27 cellular contexts compared by ENCODE assay signal in genomic region chr16:50956637-50957036, GRCh38.
"Had no signal": no experiment of that assay in that cellular context is flagged by ENCODE, and none has a peak within 500 bp of the region (broad histone marks: within the 10 kb centered on the region; RNA-seq: fewer than 3 reads in every experiment).

No MANE protein-coding gene starts in this region.

- H3K27me3 Mint-ChIP-seq: activated CD4-positive, alpha-beta T cell treated with anti-CD3 and anti-CD28 coated beads, Interleukin-2, amount 10 ng/mL, durations not matched to agents 7 days and 5 days had no signal

- H3K9me3 Mint-ChIP-seq: activated CD4-positive, alpha-beta memory T cell treated with anti-CD3 and anti-CD28 coated beads for 36 hours; activated CD4-positive, alpha-beta T cell treated with anti-CD3 and anti-CD28 coated beads, Interleukin-2, amount 10 ng/mL, durations not matched to agents 7 days and 5 days; activated naive CD4-positive, alpha-beta T cell treated with anti-CD3 and anti-CD28 coated beads for 36 hours; activated naive CD4-positive, alpha-beta T cell treated with anti-CD3 and anti-CD28 coated beads, Interleukin-2, amount 50 U/mL, for 72 hours; activated T-cell treated with anti-CD3 and anti-CD28 coated beads, Interleukin-2, amount 50 U/mL, for 4 hours; activated T-helper 1 cell treated with anti-CD3 and anti-CD28 coated beads, Interleukin-12 subunit alpha, Interleukin-12 subunit beta, Interleukin-2, Interleukin-4 antibody, amounts not matched to agents 30 ng/mL and 10 ng/mL and 1 ng/mL, durations not matched to agents 14 hours and 24 hours and 36 hours had no signal

- H3K4me1 Mint-ChIP-seq: activated CD4-positive, alpha-beta T cell treated with anti-CD3 and anti-CD28 coated beads, Interleukin-2, amount 10 ng/mL, durations not matched to agents 7 days and 5 days had no signal

- DNase-seq: activated CD4-positive, alpha-beta memory T cell treated with anti-CD3 and anti-CD28 coated beads for 36 hours; activated CD4-positive, alpha-beta T cell treated with anti-CD3 and anti-CD28 coated beads, Interleukin-2, amount 10 ng/mL, durations not matched to agents 7 days and 5 days; activated CD8-positive, alpha-beta memory T cell treated with anti-CD3 and anti-CD28 coated beads, Interleukin-2, amount 50 U/mL, for 4 hours; activated gamma-delta T cell treated with Interleukin-2 at 50 U/mL for 16 hours; activated naive CD4-positive, alpha-beta T cell treated with anti-CD3 and anti-CD28 coated beads for 36 hours; activated T-cell treated with anti-CD3 and anti-CD28 coated beads for 4 hours; activated T-cell treated with anti-CD3 and anti-CD28 coated beads, Interleukin-2, amount 50 U/mL, for 4 hours; adrenal gland; body of pancreas; cerebellar nuclear complex; Karpas-422; NCI-H1048; NCI-H1105 treated with DMSO at 0.1 percent for 48 hours; NCI-H1436; NCI-H1694 treated with DMSO at 0.1 percent for 48 hours; NCI-H2029; NCI-H446; NCI-H524; NCI-H69; NCI-H82; SHP77; SJCRH30; T1000; WERI-Rb-1 had no signal

- ATAC-seq: activated naive CD4-positive, alpha-beta T cell treated with anti-CD3 and anti-CD28 coated beads, Interleukin-2, amount 50 U/mL, for 72 hours; activated T-cell treated with anti-CD3 and anti-CD28 coated beads, Interleukin-2, amount 50 U/mL, for 4 hours; body of pancreas; Panc1 had no signal

- H3K4me3 Mint-ChIP-seq: activated CD4-positive, alpha-beta memory T cell treated with anti-CD3 and anti-CD28 coated beads for 36 hours; activated CD4-positive, alpha-beta T cell treated with anti-CD3 and anti-CD28 coated beads, Interleukin-2, amount 10 ng/mL, durations not matched to agents 7 days and 5 days; activated naive CD4-positive, alpha-beta T cell treated with anti-CD3 and anti-CD28 coated beads for 36 hours; activated T-cell treated with anti-CD3 and anti-CD28 coated beads, Interleukin-2, amount 50 U/mL, for 4 hours; activated T-helper 1 cell treated with anti-CD3 and anti-CD28 coated beads, Interleukin-12 subunit alpha, Interleukin-12 subunit beta, Interleukin-2, Interleukin-4 antibody, amounts not matched to agents 30 ng/mL and 10 ng/mL and 1 ng/mL, durations not matched to agents 14 hours and 24 hours and 36 hours had no signal

- H3K36me3 Mint-ChIP-seq: activated CD4-positive, alpha-beta memory T cell treated with anti-CD3 and anti-CD28 coated beads for 36 hours; activated naive CD4-positive, alpha-beta T cell treated with anti-CD3 and anti-CD28 coated beads, Interleukin-2, amount 50 U/mL, for 72 hours had no signal

- H3K27ac Mint-ChIP-seq: activated CD4-positive, alpha-beta memory T cell treated with anti-CD3 and anti-CD28 coated beads for 36 hours; activated CD4-positive, alpha-beta T cell treated with anti-CD3 and anti-CD28 coated beads, Interleukin-2, amount 10 ng/mL, durations not matched to agents 7 days and 5 days; activated naive CD4-positive, alpha-beta T cell treated with anti-CD3 and anti-CD28 coated beads for 36 hours; activated T-helper 1 cell treated with anti-CD3 and anti-CD28 coated beads, Interleukin-12 subunit alpha, Interleukin-12 subunit beta, Interleukin-2, Interleukin-4 antibody, amounts not matched to agents 30 ng/mL and 10 ng/mL and 1 ng/mL, durations not matched to agents 14 hours and 24 hours and 36 hours had no signal
